In genomic region chr9:130215341-130216119, GRCh38 we compare ENCODE assay signal across 14 cellular contexts. TPM values are rescaled to one million over a fixed set of nuclear protein-coding genes. Genes with fewer than 3 reads are reported as not detected.
DNase-seq lines count a peak whose midpoint lies in the region; ATAC-seq and TF ChIP-seq lines count a peak whose summit lies in the region.
"Had no signal": no experiment of that assay in that cellular context is flagged by ENCODE, and none has a peak within 500 bp of the region (broad histone marks: within the 10 kb centered on the region; RNA-seq: fewer than 3 reads in every experiment).

No MANE protein-coding gene starts in this region.

- no peak overlapping the region for H4K91ac ChIP-seq in trophoblast cell (ENCODE audit: low read depth, low read length)

- CTCF ChIA-PET in HEK293 (lab: Yijun Ruan, JAX), result interaction anchor here (0.8 kb wide), 1 partner anchor 98 kb away, joined by 3 read pairs; no protein-coding TSS in a partner anchor

- no peaks in the 10 kb centered on the region for H3F3A ChIP-seq in MM.1S (ENCODE audit: insufficient read depth, low read length)

- POLR2A ChIA-PET in HEK293 (lab: Yijun Ruan, JAX), result no interaction called here

- TF ChIP-seq POLR2A in esophagus muscularis mucosa (IDR thresholded peaks at IDR 0.05; ENCODE audit: low read depth) (no peak), testis (IDR thresholded peaks at IDR 0.05) (no peak)

- no peak overlapping the region for H2AK5ac ChIP-seq in trophoblast cell (ENCODE audit: low read length)

- no peak overlapping the region for H2BK12ac ChIP-seq in trophoblast cell (ENCODE audit: low read length)

- 42% methylated on average over 8 of the region's 16 CpGs for WGBS in esophagus muscularis mucosa
- WGBS in trophoblast cell (ENCODE audit: extremely low coverage, insufficient coverage, insufficient read length), result no CpG with 5 or more reads among the region's 16 CpGs
- 85 to 86% methylated on average over 15 to 16 of the region's 16 CpGs for WGBS in testis, 2 donors

- H3K79me2 ChIP-seq in trophoblast cell (ENCODE audit: control insufficient read depth, insufficient read depth, low read length, poor library complexity) (no peaks in the 10 kb centered on the region), MM.1S (ENCODE audit: low read length) (no peaks in the 10 kb centered on the region)

- ATAC-seq in RWPE2 (ENCODE audit: low read depth), result peak; percentile 18; the same call in 1 of the 3 replicates
- ATAC-seq in GM18519 (IDR thresholded peaks at IDR 0.05; ENCODE audit: low FRiP score, unreplicated experiment), result no peak

- no peak overlapping the region for H3K23ac ChIP-seq in trophoblast cell (ENCODE audit: low read length)

- H3K18ac ChIP-seq in trophoblast cell (ENCODE audit: low read length), result peak overlapping the region; percentile 34

- H3K36me3 ChIP-seq in HEK293 (ENCODE audit: control insufficient read depth in 2 of 2, insufficient read depth in 1 of 2, low read length in 2 of 2), result peaks cover 0 to 7% of the 10 kb centered on the region in 2 experiments; a peak in 1 of 3 replicates
- H3K36me3 ChIP-seq in RWPE2 (ENCODE audit: low read depth), result peaks cover 6% of the 10 kb centered on the region
- H3K36me3 ChIP-seq in esophagus muscularis mucosa, result peaks cover 0 to 18% (median 11%) of the 10 kb centered on the region in 4 donors
- peaks cover 7 to 12% of the 10 kb centered on the region in 2 experiments for H3K36me3 ChIP-seq in trophoblast cell (ENCODE audit: control insufficient read depth in 1 of 2, insufficient read depth in 2 of 2, low read length in 2 of 2)
- H3K36me3 ChIP-seq in MM.1S (replicated peaks; ENCODE audit: insufficient read depth, low read length), result no peaks in the 10 kb centered on the region
- no peaks in the 10 kb centered on the region for H3K36me3 ChIP-seq in testis (ENCODE audit: low read depth, missing control alignments)

- H3K79me1 ChIP-seq in trophoblast cell (ENCODE audit: low read length), result peaks cover 4% of the 10 kb centered on the region

- intact Hi-C loops in esophagus muscularis mucosa (cut with DNase I) (loop anchor here (5.0 kb wide), 1 partner anchor 43 kb away; the partner anchor contains the start of gene NCS1), testis (cut with DNase I; ENCODE audit: low total_unique reads) (no loop called here)

- H3K27ac ChIP-seq in HEK293 (ENCODE audit: extremely low read depth, low read depth, low read length), result no peak overlapping the region
- no peak overlapping the region for H3K27ac ChIP-seq in RWPE2 (ENCODE audit: poor library complexity, severe bottlenecking)
- H3K27ac ChIP-seq in esophagus muscularis mucosa (replicated peaks in 1 of 4), result peak overlapping the region; percentile 62 to 96 (median 72)
- H3K27ac ChIP-seq in trophoblast cell (ENCODE audit: low read depth, low read length), result no peak overlapping the region
- H3K27ac ChIP-seq in MM.1S (ENCODE audit: low read length), result no peak overlapping the region
- no peak overlapping the region for H3K27ac ChIP-seq in testis

- H2BK120ac ChIP-seq in trophoblast cell (ENCODE audit: insufficient read depth, low read length, poor library complexity), result no peak overlapping the region

- H3K4me3 ChIP-seq in HEK293 (ENCODE audit: low read depth, low read length) (no peak overlapping the region), RWPE2 (ENCODE audit: severe bottlenecking) (no peak overlapping the region), esophagus muscularis mucosa (no peak overlapping the region), trophoblast cell (ENCODE audit: low read depth, low read length) (no peak overlapping the region), MM.1S (ENCODE audit: low read length) (no peak overlapping the region), testis (no peak overlapping the region)

- no peak overlapping the region for H3K14ac ChIP-seq in trophoblast cell (ENCODE audit: low read length)

- TF ChIP-seq CTCF in HEK293 (tag by site-specific recombination; IDR thresholded peaks at IDR 0.05) (no peak), RWPE2 (IDR thresholded peaks at IDR 0.05; ENCODE audit: poor library complexity, severe bottlenecking) (no peak), esophagus muscularis mucosa (IDR thresholded peaks at IDR 0.05) (no peak), MM.1S (IDR thresholded peaks at IDR 0.05; ENCODE audit: low read length) (no peak), testis (IDR thresholded peaks at IDR 0.05) (no peak)

- no peaks in the 10 kb centered on the region for H3K9me2 ChIP-seq in MM.1S (replicated peaks; ENCODE audit: insufficient read depth, low read length)

- no peak overlapping the region for H2AFZ ChIP-seq in trophoblast cell (ENCODE audit: insufficient read depth, low read length, poor library complexity)
- H2AFZ ChIP-seq in MM.1S (ENCODE audit: low read length), result no peak overlapping the region

- H3K9ac ChIP-seq in trophoblast cell (ENCODE audit: low read length) (no peak overlapping the region), MM.1S (ENCODE audit: low read length) (no peak overlapping the region)

- H2BK5ac ChIP-seq in trophoblast cell (ENCODE audit: low read depth, low read length, poor library complexity), result no peak overlapping the region

- H4K8ac ChIP-seq in trophoblast cell (ENCODE audit: low read depth, low read length), result no peak overlapping the region

- DNase-seq in RWPE2 (ENCODE audit: low spot score), result no peak
- no peak for DNase-seq in esophagus muscularis mucosa (ENCODE audit: extremely low spot score)
- DNase-seq in trophoblast cell, result no peak
- DNase-seq in MM.1S, result no peak
- no peak for DNase-seq in NCI-H1417 (lab: John Stamatoyannopoulos, UW)
- no peak for DNase-seq in testis
- DNase-seq: activated CD4-positive, alpha-beta T cell treated with anti-CD3 and anti-CD28 coated beads, Interleukin-2, amount 50 U/mL, for 48 hours; DMS79; H7; NCI-H2029 treated with DMSO at 0.1 percent for 48 hours; SHP77 treated with DMSO at 0.1 percent for 48 hours had no signal

- no peaks in the 10 kb centered on the region for H4K20me1 ChIP-seq in MM.1S (ENCODE audit: insufficient read depth, low read length)

- H3K27me3 ChIP-seq in RWPE2 (ENCODE audit: insufficient read depth, poor library complexity, severe bottlenecking), result no peaks in the 10 kb centered on the region
- H3K27me3 ChIP-seq in esophagus muscularis mucosa, result no peaks in the 10 kb centered on the region
- no peaks in the 10 kb centered on the region for H3K27me3 ChIP-seq in trophoblast cell (ENCODE audit: insufficient read depth, low read length)
- H3K27me3 ChIP-seq in MM.1S (replicated peaks; ENCODE audit: insufficient read depth, low read length), result peaks cover 93% of the 10 kb centered on the region
- no peaks in the 10 kb centered on the region for H3K27me3 ChIP-seq in testis

- no peak overlapping the region for H3K4ac ChIP-seq in trophoblast cell (ENCODE audit: low read depth, low read length)

- H3K9me3 ChIP-seq in HEK293 (ENCODE audit: control insufficient read depth, insufficient read depth, low read depth, low read length) (no peaks in the 10 kb centered on the region), RWPE2 (ENCODE audit: severe bottlenecking) (no peaks in the 10 kb centered on the region), esophagus muscularis mucosa (no peaks in the 10 kb centered on the region), trophoblast cell (ENCODE audit: insufficient read depth, low read depth, low read length) (no peaks in the 10 kb centered on the region), MM.1S (replicated peaks; ENCODE audit: insufficient read depth, low read length) (no peaks in the 10 kb centered on the region), testis (no peaks in the 10 kb centered on the region)

- no peak overlapping the region for H4K12ac ChIP-seq in trophoblast cell (ENCODE audit: low read depth, low read length)

- no peak overlapping the region for H3K4me2 ChIP-seq in trophoblast cell (ENCODE audit: low read length)
- no peak overlapping the region for H3K4me2 ChIP-seq in MM.1S (ENCODE audit: low read depth, low read length)

- no peak for TF ChIP-seq EP300 in esophagus muscularis mucosa (IDR thresholded peaks at IDR 0.05)

- H3K4me1 ChIP-seq in HEK293 (ENCODE audit: control insufficient read depth, insufficient read depth, low read length) (no peaks in the 10 kb centered on the region), RWPE2 (ENCODE audit: insufficient read depth, poor library complexity, severe bottlenecking) (no peaks in the 10 kb centered on the region), esophagus muscularis mucosa (peaks cover 3 to 87% (median 72%) of the 10 kb centered on the region in 4 donors), trophoblast cell (ENCODE audit: control insufficient read depth in 1 of 2, insufficient read depth in 2 of 2, low read length in 2 of 2) (peaks cover 6 to 19% of the 10 kb centered on the region in 2 experiments), MM.1S (ENCODE audit: low read length) (no peaks in the 10 kb centered on the region), testis (peaks cover 5% of the 10 kb centered on the region)

TF ChIP-seq in HEK293, 187 proteins besides CTCF, POLR2A, EP300 and RAD21 (continues in another document):
- TF ChIP-seq, protein P1, sequence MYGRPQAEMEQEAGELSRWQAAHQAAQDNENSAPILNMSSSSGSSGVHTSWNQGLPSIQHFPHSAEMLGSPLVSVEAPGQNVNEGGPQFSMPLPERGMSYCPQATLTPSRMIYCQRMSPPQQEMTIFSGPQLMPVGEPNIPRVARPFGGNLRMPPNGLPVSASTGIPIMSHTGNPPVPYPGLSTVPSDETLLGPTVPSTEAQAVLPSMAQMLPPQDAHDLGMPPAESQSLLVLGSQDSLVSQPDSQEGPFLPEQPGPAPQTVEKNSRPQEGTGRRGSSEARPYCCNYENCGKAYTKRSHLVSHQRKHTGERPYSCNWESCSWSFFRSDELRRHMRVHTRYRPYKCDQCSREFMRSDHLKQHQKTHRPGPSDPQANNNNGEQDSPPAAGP (tag by site-specific recombination; IDR thresholded peaks at IDR 0.05), result no peak
- no peak for TF ChIP-seq ZNF366 (tag by site-specific recombination; conservative IDR thresholded peaks at IDR 0.05)

RNA-seq across cellular contexts. Expression of gene NCS1, which starts 43.3 kb away (rescaled TPM):
- total RNA-seq in esophagus muscularis mucosa (100 to 1,000 TPM; 100 to 206 (median 122) TPM), testis (1 to 10 TPM; 5.2 TPM)
- 24.9 and 25.0 TPM in 2 replicates for polyA plus RNA-seq in trophoblast cell (2013)
- polyA plus RNA-seq in testis (ENCODE audit: insufficient read depth, low read depth, low replicate concordance), result 13.0 TPM

RNA-seq across cellular contexts. Expression of gene HMCN2, which starts 50.0 kb away (rescaled TPM):
- 10 to 100 TPM in 3 of 4 donors, 1 to 10 TPM in 1; 9.1 to 38.6 (median 12.5) TPM for total RNA-seq in esophagus muscularis mucosa
- polyA plus RNA-seq in trophoblast cell (2013), result 3.2 and 3.6 TPM in 2 replicates
- 10 to 100 TPM; 10.2 to 15.5 TPM for total RNA-seq in testis
- polyA plus RNA-seq in testis (ENCODE audit: insufficient read depth, low read depth, low replicate concordance), result 17.7 TPM
- total RNA-seq: mononuclear cell had no signal

Comparison
In these comparisons a context has a peak if more than half of its experiments do, and no peak if none do; other contexts are left out.
1. H3K27ac ChIP-seq: peak in esophagus muscularis mucosa (4 of 4); none in HEK293 (single experiment), RWPE2 (single experiment), trophoblast cell (single experiment), MM.1S (single experiment) and testis (0 of 2).
2. RNA of gene NCS1, which starts 43.3 kb away (total RNA-seq): 100 to 206 TPM in esophagus muscularis mucosa; 5.2 TPM in testis; every median in the first group is over 10 times any median in the second.